In the genomic region with DNA sequence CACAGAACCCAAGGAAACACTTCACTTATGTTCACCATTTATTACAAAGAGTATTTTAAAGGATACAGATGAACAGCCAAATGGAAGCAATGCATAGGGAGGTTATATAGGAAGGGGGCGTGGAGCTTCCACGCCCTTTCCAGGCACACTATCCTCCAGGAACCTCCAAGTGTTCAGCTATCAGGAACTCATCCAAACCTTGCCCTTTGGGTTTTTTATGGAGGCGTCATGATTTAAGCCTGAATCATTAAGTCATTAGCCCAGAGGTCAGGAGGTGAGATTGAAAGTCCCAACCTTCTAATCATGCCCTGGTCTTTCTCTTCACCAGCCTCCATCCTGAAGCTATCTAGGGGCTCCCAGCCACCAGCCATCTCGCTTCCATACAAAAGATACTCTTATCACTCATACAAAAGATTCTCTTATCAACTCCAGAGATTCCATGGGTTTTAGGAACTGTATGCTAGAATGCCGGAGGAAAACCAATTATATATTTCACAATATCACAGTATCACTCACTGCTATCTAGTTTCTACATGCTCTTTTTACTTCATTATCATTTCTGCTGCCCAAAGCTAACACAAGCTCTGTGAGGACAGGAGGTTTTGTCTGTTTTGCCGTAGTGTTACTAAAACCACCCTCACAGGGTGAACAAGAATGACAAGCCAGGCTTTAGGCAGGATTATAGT, we compare ENCODE assay signal across 30 cellular contexts.
"Had no signal": no experiment of that assay in that cellular context is flagged by ENCODE, and none has a peak within 500 bp of the region (broad histone marks: within the 10 kb centered on the region; RNA-seq: fewer than 3 reads in every experiment).

No MANE protein-coding gene starts in this region.

- H3K4me3 Mint-ChIP-seq: activated CD4-positive, alpha-beta T cell treated with anti-CD3 and anti-CD28 coated beads, Interleukin-2, amount 10 ng/mL, durations not matched to agents 24 days and 14 days; activated CD8-positive, alpha-beta memory T cell treated with anti-CD3 and anti-CD28 coated beads, Interleukin-2, amount 10 ng/mL, durations not matched to agents 7 days and 5 days; activated naive CD4-positive, alpha-beta T cell treated with anti-CD3 and anti-CD28 coated beads, Interleukin-2, amount 50 U/mL, for 24 hours; activated T-cell treated with anti-CD3 and anti-CD28 coated beads, Interleukin-2, amount 50 U/mL, for 24 hours; activated T-helper 1 cell treated with anti-CD3 and anti-CD28 coated beads, Interleukin-12 subunit alpha, Interleukin-12 subunit beta, Interleukin-2, Interleukin-4 antibody, amounts not matched to agents 30 ng/mL and 10 ng/mL and 1 ng/mL, durations not matched to agents 14 hours and 24 hours and 36 hours; IgD-negative memory B cell; T-helper 17 cell; WTC11 had no signal

- H3K4me1 Mint-ChIP-seq: activated CD4-positive, alpha-beta T cell treated with anti-CD3 and anti-CD28 coated beads, Interleukin-2, amount 10 ng/mL, durations not matched to agents 24 days and 14 days; activated CD8-positive, alpha-beta memory T cell treated with anti-CD3 and anti-CD28 coated beads, Interleukin-2, amount 10 ng/mL, durations not matched to agents 7 days and 5 days; activated naive CD4-positive, alpha-beta T cell treated with anti-CD3 and anti-CD28 coated beads, Interleukin-2, amount 50 U/mL, for 24 hours; IgD-negative memory B cell; T-helper 17 cell; WTC11 had no signal

- DNase-seq: activated CD4-positive, alpha-beta T cell treated with anti-CD3 and anti-CD28 coated beads, Interleukin-2, amount 10 ng/mL, durations not matched to agents 24 days and 14 days; activated CD4-positive, alpha-beta T cell treated with anti-CD3 and anti-CD28 coated beads, Interleukin-2, amount 50 U/mL, for 48 hours; activated CD4-positive, CD25-positive, alpha-beta regulatory T cell treated with anti-CD3 and anti-CD28 coated beads, Interleukin-2, amount 50 U/mL, for 72 hours; activated CD8-positive, alpha-beta memory T cell treated with anti-CD3 and anti-CD28 coated beads, Interleukin-2, amount 10 ng/mL, durations not matched to agents 7 days and 5 days; activated effector memory CD4-positive, alpha-beta T cell treated with Interleukin-2 at 50 U/mL for 16 hours; activated naive CD4-positive, alpha-beta T cell; activated T-cell treated with anti-CD3 and anti-CD28 coated beads, Interleukin-2, amount 50 U/mL, for 24 hours; amygdala; brain microvascular endothelial cell; caudate nucleus; KG1; NCI-H1092; NCI-H1417; NCI-H1930; NCI-H2171; NCI-H2227 treated with DMSO at 0.1 percent for 48 hours; NCI-H510A; NCI-H526 treated with DMSO at 0.1 percent for 48 hours; NCI-H82; NK-92 treated with Interleukin-12 subunit alpha and Interleukin-12 subunit beta, amount 100 ng/mL, for 24 hours; OCI-M1; RPMI8226; SHP77; T-helper 17 cell; T-helper 9 cell had no signal

- ATAC-seq: activated CD8-positive, alpha-beta memory T cell treated with anti-CD3 and anti-CD28 coated beads, Interleukin-2, amount 10 ng/mL, durations not matched to agents 7 days and 5 days; Panc1; T-helper 17 cell; WTC11 had no signal

- H3K27ac ChIP-seq: brain microvascular endothelial cell had no signal

- H3K36me3 ChIP-seq: brain microvascular endothelial cell had no signal

- H3K27me3 Mint-ChIP-seq: activated CD4-positive, alpha-beta T cell treated with anti-CD3 and anti-CD28 coated beads, Interleukin-2, amount 10 ng/mL, durations not matched to agents 24 days and 14 days; activated CD8-positive, alpha-beta memory T cell treated with anti-CD3 and anti-CD28 coated beads, Interleukin-2, amount 10 ng/mL, durations not matched to agents 7 days and 5 days; activated naive CD4-positive, alpha-beta T cell treated with anti-CD3 and anti-CD28 coated beads, Interleukin-2, amount 50 U/mL, for 24 hours; activated T-cell treated with anti-CD3 and anti-CD28 coated beads, Interleukin-2, amount 50 U/mL, for 24 hours; IgD-negative memory B cell; T-helper 17 cell had no signal

- H3K27me3 ChIP-seq: brain microvascular endothelial cell had no signal

- H3K27ac Mint-ChIP-seq: activated CD4-positive, alpha-beta T cell treated with anti-CD3 and anti-CD28 coated beads, Interleukin-2, amount 10 ng/mL, durations not matched to agents 24 days and 14 days; activated CD8-positive, alpha-beta memory T cell treated with anti-CD3 and anti-CD28 coated beads, Interleukin-2, amount 10 ng/mL, durations not matched to agents 7 days and 5 days; activated naive CD4-positive, alpha-beta T cell treated with anti-CD3 and anti-CD28 coated beads, Interleukin-2, amount 50 U/mL, for 24 hours; activated T-cell treated with anti-CD3 and anti-CD28 coated beads, Interleukin-2, amount 50 U/mL, for 24 hours; activated T-helper 1 cell treated with anti-CD3 and anti-CD28 coated beads, Interleukin-12 subunit alpha, Interleukin-12 subunit beta, Interleukin-2, Interleukin-4 antibody, amounts not matched to agents 30 ng/mL and 10 ng/mL and 1 ng/mL, durations not matched to agents 14 hours and 24 hours and 36 hours; IgD-negative memory B cell; T-helper 17 cell; WTC11 had no signal
